Comparison of ENCODE assay signal across 1 cellular context in genomic region chr19:49866933-49867782, GRCh38.
TF ChIP-seq lines count a peak whose summit lies in the region.

PNKP (minus strand) TSS chr19:49867576; CDS start chr19:49867204, 372 bp downstream.

TF ChIP-seq in WTC11, 78 proteins besides CTCF, POLR2A, EP300 and RAD21 (continued from another document):
- no peak for TF ChIP-seq ZNF219 (CRISPR knock-in tag; IDR thresholded peaks at IDR 0.05; ENCODE audit: borderline replicate concordance)
- peak; percentile 75; the same call in 1 of the 2 replicates for TF ChIP-seq ZNF416 (CRISPR knock-in tag; IDR thresholded peaks at IDR 0.05)
